Comparison of ENCODE assay signal across 8 cellular contexts in genomic region chr9:136283291-136284235, GRCh38. TPM values are rescaled to one million over a fixed set of nuclear protein-coding genes. Genes with fewer than 3 reads are reported as not detected.
DNase-seq lines count a peak whose midpoint lies in the region; ATAC-seq and TF ChIP-seq lines count a peak whose summit lies in the region.

No MANE protein-coding gene starts in this region.

- H3K27me3 ChIP-seq in muscle layer of duodenum (ENCODE audit: low read depth, low read length), result no peaks in the 10 kb centered on the region

- peaks cover 0 to 8% of the 10 kb centered on the region in 2 donors for H3K4me1 ChIP-seq in muscle layer of duodenum (ENCODE audit: control insufficient read depth in 1 of 2, insufficient read depth in 2 of 2, low read length in 2 of 2)

- H3K27ac ChIP-seq in 22Rv1 (no peak overlapping the region), muscle layer of duodenum (ENCODE audit: low read length) (no peak overlapping the region)

- TF ChIP-seq CTCF in 22Rv1 (IDR thresholded peaks at IDR 0.05) (peak; percentile 93), GM13976 (IDR thresholded peaks at IDR 0.05; ENCODE audit: borderline replicate concordance, control extremely low read depth, extremely low read depth, insufficient read depth, missing control alignments) (peak; percentile 92), epithelial cell of proximal tubule (conservative IDR thresholded peaks at IDR 0.05; ENCODE audit: low read depth, low read length) (peak; percentile 72)

- no peaks in the 10 kb centered on the region for H3K36me3 ChIP-seq in muscle layer of duodenum (ENCODE audit: control insufficient read depth in 1 of 2, insufficient read depth in 2 of 2, low read length in 2 of 2)

- in situ Hi-C loops in GM13976 (cut with MboI; ENCODE audit: low sequenced_read_pairs, unreplicated experiment), result loop anchor here (10.0 kb wide), 1 partner anchor 109 kb away; no protein-coding TSS in a partner anchor

- DNase-seq in GM13976 (ENCODE audit: low spot score) (peak; percentile 93), NOMO-1 (lab: John Stamatoyannopoulos, UW; ENCODE audit: unreplicated experiment in 2 of 2) (peak; percentile 78 to 84), epithelial cell of proximal tubule (ENCODE audit: low read depth) (no peak)
- DNase-seq in activated CD8-positive, alpha-beta memory T cell treated with anti-CD3 and anti-CD28 coated beads, Interleukin-2, amount 50 U/mL, for 24 hours (ENCODE audit: extremely low read depth), result peak; percentile 35
- peak; percentile 34 to 45 for DNase-seq in stimulated activated CD8-positive, alpha-beta memory T cell treated with anti-CD3 and anti-CD28 coated beads, Interleukin-4, amount 100 ng/mL, for 1 hour (ENCODE audit: low read depth in 2 of 2, low spot score in 1 of 2)

- no peaks in the 10 kb centered on the region for H3K9me3 ChIP-seq in muscle layer of duodenum (ENCODE audit: control insufficient read depth in 1 of 2, low read length in 2 of 2)

- H3K4me3 ChIP-seq in epithelial cell of proximal tubule (ENCODE audit: low read depth, low read length) (peak overlapping the region; percentile 48), muscle layer of duodenum (ENCODE audit: low read depth in 1 of 2, low read length in 2 of 2) (peak overlapping the region; percentile 39)

- peak; percentile 53 for ATAC-seq in HG03469 (IDR thresholded peaks at IDR 0.05; ENCODE audit: unreplicated experiment)

RNA-seq across cellular contexts. Expression of gene CCDC187, which starts 20.3 kb away (rescaled TPM):
- 0.75 TPM in 1 of 2 replicates, not detected in the other for total RNA-seq in epithelial cell of proximal tubule

RNA-seq across cellular contexts. Expression of gene QSOX2, which starts 38.0 kb away (rescaled TPM):
- total RNA-seq in epithelial cell of proximal tubule, result 17.8 and 19.2 TPM in 2 replicates

RNA-seq across cellular contexts. Expression of gene GPSM1, which starts 43.8 kb away (rescaled TPM):
- 21.1 and 28.2 TPM in 2 replicates for total RNA-seq in epithelial cell of proximal tubule
